ENCODE assay signal across 21 cellular contexts in the genomic region with DNA sequence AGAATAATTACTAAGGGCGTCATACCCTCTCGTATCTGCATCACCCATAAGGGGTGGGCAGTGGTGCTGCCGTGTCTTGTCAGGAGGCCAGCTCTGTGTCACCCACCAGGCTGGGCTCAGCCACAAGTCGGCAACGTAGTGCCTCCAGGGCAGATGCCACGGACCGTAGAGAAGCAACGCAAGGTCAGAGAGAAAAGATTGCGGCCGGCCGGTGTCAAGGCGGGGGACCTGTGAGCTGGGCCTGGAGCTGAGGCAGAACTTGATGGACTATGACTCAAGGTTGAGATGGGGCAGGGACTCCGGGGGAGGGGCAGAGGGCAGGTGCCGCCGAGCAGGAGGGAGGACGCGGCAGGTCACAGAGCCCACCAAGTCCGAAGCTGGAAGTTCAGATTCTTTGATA. TPM values are rescaled to one million over a fixed set of nuclear protein-coding genes. Genes with fewer than 3 reads are reported as not detected.
DNase-seq lines count a peak whose midpoint lies in the region; ATAC-seq and TF ChIP-seq lines count a peak whose summit lies in the region.
"Had no signal": no experiment of that assay in that cellular context is flagged by ENCODE, and none has a peak within 500 bp of the region (broad histone marks: within the 10 kb centered on the region; RNA-seq: fewer than 3 reads in every experiment).

No MANE protein-coding gene starts in this region.

- H3K4me1 Mint-ChIP-seq in activated T-cell treated with anti-CD3 and anti-CD28 coated beads, Interleukin-2, amount 50 U/mL, for 72 hours (ENCODE audit: low read depth), result peaks cover 30% of the 10 kb centered on the region

- no peak for DNase-seq in activated T-cell treated with anti-CD3 and anti-CD28 coated beads, Interleukin-2, amount 50 U/mL, for 72 hours
- DNase-seq in activated T-cell treated with anti-CD3 and anti-CD28 coated beads for 4 hours, result no peak
- peak; percentile 32 for DNase-seq in H7
- no peak for DNase-seq in suprapubic skin (ENCODE audit: low spot score in 2 of 2)
- no peak for DNase-seq in stimulated activated naive CD8-positive, alpha-beta T cell treated with anti-CD3 and anti-CD28 coated beads, Interleukin-15, Interleukin-2, amounts not matched to agents 100 U/mL and 50 U/mL, for 24 hours
- DNase-seq in mammary epithelial cell, result no peak
- DNase-seq: activated naive CD8-positive, alpha-beta T cell treated with anti-CD3 and anti-CD28 coated beads, Interleukin-2, amount 10 ng/mL, durations not matched to agents 7 days and 5 days; activated T-cell treated with anti-CD3 and anti-CD28 coated beads, Interleukin-2, amount 50 U/mL, for 4 hours; COR-L47; cortex of kidney; hippocampal formation; islet precursor cell; lower lobe of right lung; NCI-H1092; NCI-H2081; stimulated activated CD4-positive, alpha-beta T cell treated with anti-CD3 and anti-CD28 coated beads, Interleukin-2, amount 100 ng/mL, for 48 hours; SW 1271 had no signal

- H3K36me3 Mint-ChIP-seq in activated T-cell treated with anti-CD3 and anti-CD28 coated beads, Interleukin-2, amount 50 U/mL, for 72 hours (ENCODE audit: insufficient read depth in 2 of 2), result peaks cover 0 to 3% of the 10 kb centered on the region in 2 donors

- H3K9me3 ChIP-seq in endocrine pancreas (ENCODE audit: control insufficient read depth, low read length), result no peaks in the 10 kb centered on the region
- H3K9me3 ChIP-seq in suprapubic skin, result no peaks in the 10 kb centered on the region
- H3K9me3 ChIP-seq in mammary epithelial cell (replicated peaks; ENCODE audit: insufficient read depth, low read length), result no peaks in the 10 kb centered on the region
- H3K9me3 ChIP-seq: lower lobe of right lung had no signal

- intact Hi-C loops in mammary epithelial cell (cut with micrococcal nuclease), result no loop called here

- H3K9me3 Mint-ChIP-seq in activated T-cell treated with anti-CD3 and anti-CD28 coated beads, Interleukin-2, amount 50 U/mL, for 72 hours, result no peaks in the 10 kb centered on the region
- H3K9me3 Mint-ChIP-seq: activated naive CD8-positive, alpha-beta T cell treated with anti-CD3 and anti-CD28 coated beads, Interleukin-2, amount 10 ng/mL, durations not matched to agents 7 days and 5 days; activated T-cell treated with anti-CD3 and anti-CD28 coated beads, Interleukin-2, amount 50 U/mL, for 4 hours had no signal

- peak overlapping the region; percentile 68 for H3K27ac Mint-ChIP-seq in activated T-cell treated with anti-CD3 and anti-CD28 coated beads, Interleukin-2, amount 50 U/mL, for 72 hours
- H3K27ac Mint-ChIP-seq: activated naive CD8-positive, alpha-beta T cell treated with anti-CD3 and anti-CD28 coated beads, Interleukin-2, amount 10 ng/mL, durations not matched to agents 7 days and 5 days; GM23338 had no signal

- dilution Hi-C loops in mammary epithelial cell (cut with HindIII; ENCODE audit: low sequenced_read_pairs), result no loop called here

- H4K20me1 ChIP-seq in mammary epithelial cell (ENCODE audit: insufficient read depth, low read length), result peaks cover 7% of the 10 kb centered on the region

- CTCF ChIA-PET in mammary epithelial cell (lab: Charles Lee; ENCODE audit: low non-redundant PET), result no interaction called here

- no peak overlapping the region for H3K4me2 ChIP-seq in mammary epithelial cell (ENCODE audit: insufficient read depth, low read depth, low read length)
- H3K4me2 ChIP-seq: GM23338 had no signal

- peaks cover 100% of the 10 kb centered on the region for H3K79me2 ChIP-seq in mammary epithelial cell (ENCODE audit: insufficient read depth, low read length)

- in situ Hi-C loops in mammary epithelial cell (cut with MboI; ENCODE audit: low sequenced_read_pairs in 2 of 2), result no loop called here

- no peaks in the 10 kb centered on the region for H3K4me1 ChIP-seq in endocrine pancreas (ENCODE audit: control insufficient read depth, insufficient read depth, low read length)
- H3K4me1 ChIP-seq in suprapubic skin, result peaks cover 68% of the 10 kb centered on the region
- H3K4me1 ChIP-seq in mammary epithelial cell (ENCODE audit: insufficient read depth, low read length), result peaks cover 17% of the 10 kb centered on the region

- H3K27me3 Mint-ChIP-seq in activated T-cell treated with anti-CD3 and anti-CD28 coated beads, Interleukin-2, amount 50 U/mL, for 72 hours (ENCODE audit: low read depth), result no peaks in the 10 kb centered on the region
- H3K27me3 Mint-ChIP-seq: activated naive CD8-positive, alpha-beta T cell treated with anti-CD3 and anti-CD28 coated beads, Interleukin-2, amount 10 ng/mL, durations not matched to agents 7 days and 5 days had no signal

- ATAC-seq in activated T-cell treated with anti-CD3 and anti-CD28 coated beads, Interleukin-2, amount 50 U/mL, for 72 hours (replicated peaks in 1 of 2), result no peak
- ATAC-seq in HG02884 (IDR thresholded peaks at IDR 0.05; ENCODE audit: unreplicated experiment), result no peak
- no peak for ATAC-seq in stimulated activated naive CD8-positive, alpha-beta T cell treated with anti-CD3 and anti-CD28 coated beads, Interleukin-15, Interleukin-2, amounts not matched to agents 100 U/mL and 50 U/mL, for 24 hours
- ATAC-seq: GM23338, lower lobe of right lung had no signal

- H3K4me3 Mint-ChIP-seq in activated T-cell treated with anti-CD3 and anti-CD28 coated beads, Interleukin-2, amount 50 U/mL, for 72 hours, result no peak overlapping the region
- H3K4me3 Mint-ChIP-seq: activated naive CD8-positive, alpha-beta T cell treated with anti-CD3 and anti-CD28 coated beads, Interleukin-2, amount 10 ng/mL, durations not matched to agents 7 days and 5 days; activated T-cell treated with anti-CD3 and anti-CD28 coated beads, Interleukin-2, amount 50 U/mL, for 4 hours; GM23338 had no signal

- no TSS peak for BruUV-seq in mammary epithelial cell (replicated peaks; lab: Mats Ljungman, UMichigan)

- no peaks in the 10 kb centered on the region for H3K36me3 ChIP-seq in H7 (replicated peaks; ENCODE audit: control insufficient read depth, insufficient read depth, low read length)
- H3K36me3 ChIP-seq in endocrine pancreas (ENCODE audit: control insufficient read depth, insufficient read depth, low read length), result no peaks in the 10 kb centered on the region
- H3K36me3 ChIP-seq in suprapubic skin, result peaks cover 4% of the 10 kb centered on the region
- H3K36me3 ChIP-seq in mammary epithelial cell (ENCODE audit: insufficient read depth, low read length), result peaks cover 3% of the 10 kb centered on the region
- H3K36me3 ChIP-seq: lower lobe of right lung had no signal

- 93% methylated on average over 18 of the region's 18 CpGs for WGBS in suprapubic skin
- WGBS in mammary epithelial cell (ENCODE audit: low coverage, missing lambda C conversion rate), result 100% methylated on average over 6 of the region's 18 CpGs

- TF ChIP-seq CTCF in suprapubic skin (IDR thresholded peaks at IDR 0.05) (no peak), mammary epithelial cell (conservative IDR thresholded peaks at IDR 0.05 in 1 of 2, IDR thresholded peaks at IDR 0.05 in 1 of 2; ENCODE audit: extremely low read depth in 1 of 2, insufficient read depth in 1 of 2, low read depth in 1 of 2, low read length in 2 of 2) (no peak)

- TF ChIP-seq POLR2A in suprapubic skin (IDR thresholded peaks at IDR 0.05), result no peak

- H3K4me3 ChIP-seq in H7 (ENCODE audit: insufficient read depth, low read depth, low read length) (no peak overlapping the region), endocrine pancreas (ENCODE audit: control insufficient read depth, insufficient read depth, low read length) (peak overlapping the region; percentile 87), suprapubic skin (no peak overlapping the region), mammary epithelial cell (replicated peaks in 1 of 3; ENCODE audit: insufficient read depth in 1 of 3, low read depth in 2 of 3, low read length in 3 of 3) (no peak overlapping the region)
- H3K4me3 ChIP-seq: GM23338, lower lobe of right lung, skin epidermis had no signal

- H3K27me3 ChIP-seq in H7 (ENCODE audit: control insufficient read depth, insufficient read depth, low read length) (peaks cover 22% of the 10 kb centered on the region; the same call in 1 of the 2 replicates), endocrine pancreas (ENCODE audit: control insufficient read depth, insufficient read depth, low read length) (no peaks in the 10 kb centered on the region), suprapubic skin (no peaks in the 10 kb centered on the region), mammary epithelial cell (ENCODE audit: insufficient read depth, low read length) (no peaks in the 10 kb centered on the region)

- no peak for TF ChIP-seq EP300 in suprapubic skin (IDR thresholded peaks at IDR 0.05)

- no peak overlapping the region for H2AFZ ChIP-seq in mammary epithelial cell (ENCODE audit: low read depth, low read length)
- H2AFZ ChIP-seq: GM23338 had no signal

- H3K9ac ChIP-seq in endocrine pancreas (ENCODE audit: control insufficient read depth, insufficient read depth, low read length), result peak overlapping the region; percentile 60
- no peak overlapping the region for H3K9ac ChIP-seq in mammary epithelial cell (ENCODE audit: insufficient read depth, low read length)

- H3K27ac ChIP-seq in suprapubic skin (peak overlapping the region; percentile 67), mammary epithelial cell (ENCODE audit: insufficient read depth, low read depth, low read length) (no peak overlapping the region)

RNA-seq across cellular contexts. Expression of a gene that starts 29.5 kb away (rescaled TPM):
- 10 to 100 TPM; 38.6 to 41.0 TPM for total RNA-seq in activated T-cell treated with anti-CD3 and anti-CD28 coated beads, Interleukin-2, amount 50 U/mL, for 72 hours
- total RNA-seq in H7 (2014; rRNA removed; shearing (Covaris generic)), result 20.4 and 23.1 TPM in 2 replicates
- total RNA-seq in suprapubic skin (10 to 100 TPM; 37.5 to 68.5 (median 46.6) TPM), mammary epithelial cell (10 to 100 TPM; 32.7 to 48.2 TPM)
- polyA plus RNA-seq in mammary epithelial cell, result 10.2 TPM
- 46.5 TPM for polyA minus RNA-seq in mammary epithelial cell
